In genomic region chr7:46908770-46909169, GRCh38 we compare ENCODE assay signal across 11 cellular contexts.
A peak's percentile ranks its signal among the peaks of the same experiment; 100 is the strongest.
DNase-seq lines count a peak whose midpoint lies in the region; ATAC-seq and TF ChIP-seq lines count a peak whose summit lies in the region.
"Had no signal": no experiment of that assay in that cellular context is flagged by ENCODE, and none has a peak within 500 bp of the region (broad histone marks: within the 10 kb centered on the region; RNA-seq: fewer than 3 reads in every experiment).

No MANE protein-coding gene starts in this region.

- no peaks in the 10 kb centered on the region for H4K20me1 ChIP-seq in smooth muscle cell (ENCODE audit: low read depth)

- peak overlapping the region; percentile 14 for H3K4me2 ChIP-seq in smooth muscle cell

- H2AFZ ChIP-seq in smooth muscle cell (ENCODE audit: low read depth), result no peak overlapping the region

- H3F3A ChIP-seq in smooth muscle cell (ENCODE audit: low read depth), result no peaks in the 10 kb centered on the region

- intact Hi-C loops in lower lobe of right lung (cut with DNase I), result no loop called here

- peak; percentile 79 for DNase-seq in HFF-Myc (ENCODE audit: extremely low read depth, low read depth)
- peak; percentile 32 for DNase-seq in T1000 (lab: John Stamatoyannopoulos, UW)
- peak; percentile 87 for DNase-seq in fibroblast of pulmonary artery (ENCODE audit: low read depth)
- DNase-seq in smooth muscle cell (lab: John Stamatoyannopoulos, UW; ENCODE audit: unreplicated experiment), result no peak
- DNase-seq in lower lobe of right lung, result no peak
- no peak for DNase-seq in COR-L47 (lab: John Stamatoyannopoulos, UW)
- DNase-seq: activated gamma-delta T cell treated with Interleukin-2 at 50 U/mL for 16 hours, Right ventricle myocardium superior had no signal

- H3K9me3 ChIP-seq in smooth muscle cell (replicated peaks; ENCODE audit: low read depth) (no peaks in the 10 kb centered on the region), lower lobe of right lung (no peaks in the 10 kb centered on the region)

- ATAC-seq in GM18909 (IDR thresholded peaks at IDR 0.05; ENCODE audit: poor library complexity, unreplicated experiment) (no peak), lower lobe of right lung (no peak), GM18861 (IDR thresholded peaks at IDR 0.05; ENCODE audit: unreplicated experiment) (no peak)

- no peak for TF ChIP-seq CTCF in HFF-Myc (IDR thresholded peaks at IDR 0.05; ENCODE audit: low read depth, low read length, missing control alignments)
- no peak for TF ChIP-seq CTCF in fibroblast of pulmonary artery (IDR thresholded peaks at IDR 0.05; ENCODE audit: low read length, missing control alignments)
- TF ChIP-seq CTCF in smooth muscle cell (IDR thresholded peaks at IDR 0.05; ENCODE audit: borderline replicate concordance, insufficient read depth, poor library complexity, severe bottlenecking), result no peak
- TF ChIP-seq CTCF in lower lobe of right lung (IDR thresholded peaks at IDR 0.05), result no peak

- no peaks in the 10 kb centered on the region for H3K36me3 ChIP-seq in smooth muscle cell (ENCODE audit: low read depth)
- no peaks in the 10 kb centered on the region for H3K36me3 ChIP-seq in lower lobe of right lung

- no peaks in the 10 kb centered on the region for H3K79me2 ChIP-seq in smooth muscle cell (ENCODE audit: low read depth)

- no peak overlapping the region for H3K27ac ChIP-seq in smooth muscle cell (ENCODE audit: low read depth)
- no peak overlapping the region for H3K27ac ChIP-seq in lower lobe of right lung
- H3K27ac ChIP-seq: coronary artery had no signal

- H3K4me3 ChIP-seq in HFF-Myc (replicated peaks; ENCODE audit: low read depth, low read length), result no peak overlapping the region
- no peak overlapping the region for H3K4me3 ChIP-seq in fibroblast of pulmonary artery (replicated peaks; ENCODE audit: low read depth, low read length)
- H3K4me3 ChIP-seq in smooth muscle cell, result no peak overlapping the region
- no peak overlapping the region for H3K4me3 ChIP-seq in lower lobe of right lung
- H3K4me3 ChIP-seq: coronary artery had no signal

- H3K9ac ChIP-seq in smooth muscle cell (ENCODE audit: low read depth), result no peak overlapping the region

- H3K27me3 ChIP-seq in smooth muscle cell (ENCODE audit: low read depth) (no peaks in the 10 kb centered on the region), lower lobe of right lung (ENCODE audit: low read depth) (no peaks in the 10 kb centered on the region)

- H3K4me1 ChIP-seq in smooth muscle cell (ENCODE audit: low read depth) (no peaks in the 10 kb centered on the region), lower lobe of right lung (no peaks in the 10 kb centered on the region)

- 13% methylated on average over 1 of the region's 1 CpG for WGBS in smooth muscle cell (ENCODE audit: low lambda C conversion rate)

Comparison
In these comparisons a context has a peak if more than half of its experiments do, and no peak if none do; other contexts are left out.
1. DNase-seq: peak in HFF-Myc (single experiment), T1000 (single experiment) and fibroblast of pulmonary artery (single experiment); none in smooth muscle cell (single experiment), lower lobe of right lung (single experiment) and COR-L47 (single experiment).